Comparison of ENCODE assay signal across 1 cellular context in the genomic region with DNA sequence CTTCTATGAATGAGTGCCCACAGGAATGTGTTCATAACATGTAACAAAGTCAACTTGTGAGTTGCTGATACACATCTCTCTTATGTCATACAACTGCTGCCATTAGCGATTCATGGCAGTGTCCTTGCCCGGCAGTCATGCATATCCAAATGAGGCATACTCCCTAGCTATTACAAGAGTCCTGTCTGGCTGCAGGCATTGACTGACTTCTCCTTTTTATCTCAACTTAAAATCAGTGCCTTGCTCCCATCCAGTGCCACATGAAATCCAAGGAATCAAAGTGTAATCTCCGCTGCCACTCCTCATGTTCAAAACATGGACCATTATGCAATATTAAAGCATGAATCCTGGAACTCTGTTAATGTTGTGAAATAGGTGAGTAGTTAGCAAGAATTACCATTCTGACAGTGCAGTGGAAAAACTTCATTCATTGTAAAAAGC.
A peak's percentile ranks its signal among the peaks of the same experiment; 100 is the strongest.
TF ChIP-seq lines count a peak whose summit lies in the region.

No MANE protein-coding gene starts in this region.

TF ChIP-seq in K562, 482 proteins besides CTCF, POLR2A, EP300 and RAD21 (continued from another document):
- TF ChIP-seq, protein P1, sequence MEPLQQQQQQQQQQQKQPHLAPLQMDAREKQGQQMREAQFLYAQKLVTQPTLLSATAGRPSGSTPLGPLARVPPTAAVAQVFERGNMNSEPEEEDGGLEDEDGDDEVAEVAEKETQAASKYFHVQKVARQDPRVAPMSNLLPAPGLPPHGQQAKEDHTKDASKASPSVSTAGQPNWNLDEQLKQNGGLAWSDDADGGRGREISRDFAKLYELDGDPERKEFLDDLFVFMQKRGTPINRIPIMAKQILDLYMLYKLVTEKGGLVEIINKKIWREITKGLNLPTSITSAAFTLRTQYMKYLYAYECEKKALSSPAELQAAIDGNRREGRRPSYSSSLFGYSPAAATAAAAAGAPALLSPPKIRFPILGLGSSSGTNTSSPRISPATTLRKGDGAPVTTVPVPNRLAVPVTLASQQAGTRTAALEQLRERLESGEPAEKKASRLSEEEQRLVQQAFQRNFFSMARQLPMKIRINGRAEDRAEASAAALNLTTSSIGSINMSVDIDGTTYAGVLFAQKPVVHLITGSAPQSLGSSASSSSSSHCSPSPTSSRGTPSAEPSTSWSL (CRISPR knock-in tag; IDR thresholded peaks at IDR 0.05; ENCODE audit: borderline replicate concordance), result no peak
- no peak for TF ChIP-seq ZNF561 (CRISPR knock-in tag; conservative IDR thresholded peaks at IDR 0.05)
- no peak for TF ChIP-seq ZSCAN29 (IDR thresholded peaks at IDR 0.05)
- TF ChIP-seq CEBPG (CRISPR knock-in tag; IDR thresholded peaks at IDR 0.05), result no peak
- 0 out of 4 replicates have a peak, but pooled peaks of 1 of the 2 experiments have one; percentile 16 for TF ChIP-seq CEBPG (tag; conservative IDR thresholded peaks at IDR 0.05 in 1 of 2, IDR thresholded peaks at IDR 0.05 in 1 of 2)
- no peak for TF ChIP-seq FOSL1 (tag; conservative IDR thresholded peaks at IDR 0.05)
